In genomic region chr15:23311233-23311632, GRCh38 we compare ENCODE assay signal across 10 cellular contexts. TPM values are rescaled to one million over a fixed set of nuclear protein-coding genes. Genes with fewer than 3 reads are reported as not detected.
"Had no signal": no experiment of that assay in that cellular context is flagged by ENCODE, and none has a peak within 500 bp of the region (broad histone marks: within the 10 kb centered on the region; RNA-seq: fewer than 3 reads in every experiment).

No MANE protein-coding gene starts in this region.

RNA-seq across cellular contexts. Expression of gene GOLGA6L26, which starts 22.8 kb away (rescaled TPM):
- total RNA-seq: activated B cell treated with CpG ODN at 0.5 μM for 24 hours; activated CD4-positive, alpha-beta memory T cell treated with anti-CD3 and anti-CD28 coated beads, Interleukin-2, amount 10 ng/mL, durations not matched to agents 7 days and 5 days; activated CD4-positive, alpha-beta T cell treated with anti-CD3 and anti-CD28 coated beads, Interleukin-2, amount 10 ng/mL, durations not matched to agents 7 days and 5 days; activated CD8-positive, alpha-beta memory T cell treated with anti-CD3 and anti-CD28 coated beads, Interleukin-2, amount 10 ng/mL, durations not matched to agents 7 days and 5 days; activated naive CD8-positive, alpha-beta T cell treated with anti-CD3 and anti-CD28 coated beads, Interleukin-2, amount 10 ng/mL, durations not matched to agents 7 days and 5 days; activated T-helper 2 cell treated with anti-CD3 and anti-CD28 coated beads, Interferon-gamma antibody, Interleukin-2, Interleukin-4, amounts not matched to agents 10 μg/mL and 5 μg/mL and 100 μg/mL, durations not matched to agents 14 hours and 24 hours and 36 hours; ascending aorta; bronchial epithelial cell; cardiac muscle cell had no signal
- polyA plus RNA-seq: adipose tissue, cardiac muscle cell had no signal

RNA-seq across cellular contexts. Expression of gene GOLGA8S, which starts 43.3 kb away (rescaled TPM):
- total RNA-seq: ascending aorta, bronchial epithelial cell, cardiac muscle cell had no signal
- polyA plus RNA-seq: cardiac muscle cell had no signal
